1 cellular context compared by ENCODE assay signal in the genomic region with DNA sequence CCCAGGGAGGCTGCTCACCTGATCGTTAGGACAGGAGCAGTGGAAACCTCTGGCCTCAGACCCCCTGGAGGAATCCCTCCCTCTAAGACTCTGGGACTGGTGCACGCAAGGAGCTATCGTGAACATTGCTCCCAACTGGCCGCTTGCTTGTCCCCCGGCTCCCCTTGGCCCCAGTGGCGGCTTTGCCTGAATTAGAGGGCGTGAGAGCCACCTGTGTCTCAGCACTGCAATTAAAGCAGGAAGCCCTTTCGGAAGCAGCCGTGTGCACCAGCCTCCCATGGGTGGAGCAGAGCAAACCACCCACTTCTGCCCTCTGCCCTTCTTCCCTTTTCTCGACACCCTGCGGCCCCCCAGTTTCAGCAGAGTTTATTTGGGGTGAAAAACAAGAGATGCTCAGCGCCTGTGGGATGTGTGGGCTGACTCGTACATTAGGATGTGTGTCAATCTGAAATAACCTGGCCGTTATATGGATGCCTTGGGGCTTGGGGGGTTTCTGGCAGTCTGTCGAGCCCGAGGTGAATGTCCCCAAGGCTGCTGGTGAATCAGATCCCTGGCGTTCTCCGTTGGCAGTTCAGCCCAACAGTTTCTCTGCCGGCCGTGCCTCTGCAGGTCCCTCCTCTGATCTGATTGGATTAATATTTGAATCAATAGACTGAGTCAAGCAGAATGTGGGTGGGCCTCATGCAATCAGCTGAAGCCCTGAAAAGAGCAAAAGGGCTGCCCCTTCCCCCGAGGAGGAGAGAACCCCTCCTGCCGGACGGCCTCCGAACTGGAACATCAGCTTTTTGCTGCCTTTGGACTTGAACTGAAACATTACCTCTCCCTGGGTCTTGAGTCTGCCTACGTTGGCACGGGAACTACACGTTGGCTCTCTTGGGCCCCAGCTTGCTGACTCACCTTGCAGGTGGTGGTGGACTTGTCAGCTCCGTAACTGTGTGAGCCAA.
TF ChIP-seq lines count a peak whose summit lies in the region.

No MANE protein-coding gene starts in this region.

TF ChIP-seq in H1, 55 proteins besides CTCF, POLR2A, EP300 and RAD21 (continued from another document):
- TF ChIP-seq ASH2L (IDR thresholded peaks at IDR 0.05; ENCODE audit: low read length) (no peak), CBX5 (IDR thresholded peaks at IDR 0.05; ENCODE audit: low read depth, low read length) (no peak), MAFK (IDR thresholded peaks at IDR 0.05; ENCODE audit: low read depth, low read length) (no peak), SP4 (IDR thresholded peaks at IDR 0.05; ENCODE audit: low read length) (no peak), TEAD4 (IDR thresholded peaks at IDR 0.05; ENCODE audit: low read depth, low read length) (no peak), RBBP5 (IDR thresholded peaks at IDR 0.05; ENCODE audit: borderline replicate concordance, low read depth, low read length) (no peak)
